15 cellular contexts compared by ENCODE assay signal in the genomic region with DNA sequence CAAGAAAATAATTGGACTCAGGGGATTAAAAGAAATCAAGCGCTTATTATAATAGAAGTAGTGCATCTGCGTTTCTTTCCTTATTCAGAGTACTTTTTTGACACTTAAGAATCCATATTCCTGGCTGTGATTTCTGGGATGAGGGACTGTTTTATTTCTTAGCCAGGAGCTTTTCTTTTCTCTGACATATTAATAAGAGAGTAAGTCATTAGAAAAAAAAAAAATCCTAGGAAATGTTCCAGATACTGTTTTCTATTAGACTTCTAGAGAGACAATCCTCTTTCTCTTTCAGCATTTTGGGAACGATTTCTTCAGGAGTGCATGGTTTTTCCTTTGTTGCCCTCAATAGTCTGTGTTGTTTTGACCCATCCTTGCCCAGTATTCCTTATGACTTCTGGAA. TPM values are rescaled to one million over a fixed set of nuclear protein-coding genes. Genes with fewer than 3 reads are reported as not detected.
A peak's percentile ranks its signal among the peaks of the same experiment; 100 is the strongest.
DNase-seq lines count a peak whose midpoint lies in the region; ATAC-seq and TF ChIP-seq lines count a peak whose summit lies in the region.
"Had no signal": no experiment of that assay in that cellular context is flagged by ENCODE, and none has a peak within 500 bp of the region (broad histone marks: within the 10 kb centered on the region; RNA-seq: fewer than 3 reads in every experiment).

No MANE protein-coding gene starts in this region.

- in situ Hi-C loops in GM23248 (cut with MboI) = no loop called here

- intact Hi-C loops in testis (cut with DNase I; ENCODE audit: low total_unique reads) = no loop called here

- DNase-seq in GM23248 (no peak), superior temporal gyrus (ENCODE audit: extremely low spot score) (no peak), ecto neural progenitor cell (ENCODE audit: low spot score) (no peak), testis (no peak)
- DNase-seq: 8988T, AML-193, DMS 273 treated with DMSO at 0.1 percent for 48 hours, H7 had no signal

- no peak overlapping the region for H3K27ac ChIP-seq in GM23248
- peak overlapping the region; percentile 2 for H3K27ac ChIP-seq in muscle layer of colon (ENCODE audit: low read depth, low read length)
- peak overlapping the region; percentile 33 for H3K27ac ChIP-seq in rectal smooth muscle tissue (ENCODE audit: low read depth, low read length)
- no peak overlapping the region for H3K27ac ChIP-seq in testis
- H3K27ac ChIP-seq: BLaER1, HL-60 had no signal

- no peak overlapping the region for H3K4me3 ChIP-seq in GM23248
- no peak overlapping the region for H3K4me3 ChIP-seq in muscle layer of colon (ENCODE audit: low read depth in 1 of 2, low read length in 2 of 2)
- H3K4me3 ChIP-seq in rectal smooth muscle tissue (ENCODE audit: low read length) = no peak overlapping the region
- H3K4me3 ChIP-seq in testis = no peak overlapping the region
- H3K4me3 ChIP-seq: BLaER1, GM23338 had no signal

- no peaks in the 10 kb centered on the region for H3K9me2 ChIP-seq in GM23248 (ENCODE audit: insufficient read depth)

- TF ChIP-seq POLR2A in testis (IDR thresholded peaks at IDR 0.05) = no peak

- WGBS in GM23248 (ENCODE audit: low coverage in 1 of 2, low lambda C conversion rate in 2 of 2, missing lambda C conversion rate in 2 of 2), 2 experiments = 18 to 19% methylated on average over 3 of the region's 3 CpGs
- 50 to 69% methylated on average over 3 of the region's 3 CpGs for WGBS in testis, 2 donors

- no peaks in the 10 kb centered on the region for H4K20me1 ChIP-seq in GM23248 (ENCODE audit: insufficient read depth)
- H4K20me1 ChIP-seq: BLaER1 had no signal

- no peaks in the 10 kb centered on the region for H3K79me2 ChIP-seq in GM23248 (ENCODE audit: insufficient read depth)

- peaks cover 6% of the 10 kb centered on the region; the same call in 1 of the 2 replicates for H3F3A ChIP-seq in GM23248 (ENCODE audit: insufficient read depth)

- H2AFZ ChIP-seq in GM23248 = 0 out of 2 replicates have a peak overlapping the region, but pooled peaks have one; percentile 31

- H3K9me3 ChIP-seq in GM23248 (ENCODE audit: low read depth) (no peaks in the 10 kb centered on the region), muscle layer of colon (ENCODE audit: low read length) (no peaks in the 10 kb centered on the region), testis (no peaks in the 10 kb centered on the region)
- H3K9me3 ChIP-seq: BLaER1 had no signal

- no peak for TF ChIP-seq CTCF in testis (IDR thresholded peaks at IDR 0.05)

- H3K27me3 ChIP-seq in GM23248 (replicated peaks; ENCODE audit: insufficient read depth) = no peaks in the 10 kb centered on the region
- H3K27me3 ChIP-seq in muscle layer of colon (ENCODE audit: control insufficient read depth in 1 of 2, insufficient read depth in 2 of 2, low read length in 2 of 2) = no peaks in the 10 kb centered on the region
- no peaks in the 10 kb centered on the region for H3K27me3 ChIP-seq in rectal smooth muscle tissue (ENCODE audit: control insufficient read depth, insufficient read depth, low read length)
- no peaks in the 10 kb centered on the region for H3K27me3 ChIP-seq in testis
- H3K27me3 ChIP-seq: BLaER1 had no signal

- ATAC-seq in SK-N-SH treated with all-trans-retinoic acid at 6 μM for 48 hours (peak; percentile 61; the same call in 2 of the 3 replicates), HG02852 (IDR thresholded peaks at IDR 0.05; ENCODE audit: unreplicated experiment) (no peak)
- ATAC-seq: GM23338 had no signal

- no peak overlapping the region for H3K4me2 ChIP-seq in GM23248 (ENCODE audit: unreplicated experiment)
- H3K4me2 ChIP-seq: BLaER1, GM23338 had no signal

- H3K4me1 ChIP-seq in GM23248 (ENCODE audit: insufficient read depth) (peaks cover 10% of the 10 kb centered on the region), muscle layer of colon (ENCODE audit: insufficient read depth, low read length) (peaks cover 22% of the 10 kb centered on the region), rectal smooth muscle tissue (ENCODE audit: control insufficient read depth, insufficient read depth, low read length) (peaks cover 8% of the 10 kb centered on the region), testis (no peaks in the 10 kb centered on the region)

- H3K9ac ChIP-seq in GM23248 = no peak overlapping the region
- H3K9ac ChIP-seq in muscle layer of colon (ENCODE audit: low read length) = no peak overlapping the region
- no peak overlapping the region for H3K9ac ChIP-seq in rectal smooth muscle tissue (ENCODE audit: low read length)
- H3K9ac ChIP-seq: BLaER1 had no signal

- H3K36me3 ChIP-seq in GM23248 (ENCODE audit: low read depth) (no peaks in the 10 kb centered on the region), muscle layer of colon (ENCODE audit: insufficient read depth, low read length) (no peaks in the 10 kb centered on the region), rectal smooth muscle tissue (ENCODE audit: control insufficient read depth, insufficient read depth, low read length) (no peaks in the 10 kb centered on the region), testis (ENCODE audit: low read depth, missing control alignments) (no peaks in the 10 kb centered on the region)
- H3K36me3 ChIP-seq: BLaER1 had no signal

TF ChIP-seq in SK-N-SH treated with all-trans-retinoic acid at 6 μM for 48 hours, 23 proteins besides CTCF, POLR2A, EP300 and RAD21:
- TF ChIP-seq OSR1 (CRISPR knock-in tag; IDR thresholded peaks at IDR 0.05) (no peak), ZNF70 (CRISPR knock-in tag; IDR thresholded peaks at IDR 0.05) (no peak)
- TF ChIP-seq, protein P1, sequence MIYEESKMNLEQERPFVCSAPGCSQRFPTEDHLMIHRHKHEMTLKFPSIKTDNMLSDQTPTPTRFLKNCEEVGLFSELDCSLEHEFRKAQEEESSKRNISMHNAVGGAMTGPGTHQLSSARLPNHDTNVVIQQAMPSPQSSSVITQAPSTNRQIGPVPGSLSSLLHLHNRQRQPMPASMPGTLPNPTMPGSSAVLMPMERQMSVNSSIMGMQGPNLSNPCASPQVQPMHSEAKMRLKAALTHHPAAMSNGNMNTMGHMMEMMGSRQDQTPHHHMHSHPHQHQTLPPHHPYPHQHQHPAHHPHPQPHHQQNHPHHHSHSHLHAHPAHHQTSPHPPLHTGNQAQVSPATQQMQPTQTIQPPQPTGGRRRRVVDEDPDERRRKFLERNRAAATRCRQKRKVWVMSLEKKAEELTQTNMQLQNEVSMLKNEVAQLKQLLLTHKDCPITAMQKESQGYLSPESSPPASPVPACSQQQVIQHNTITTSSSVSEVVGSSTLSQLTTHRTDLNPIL (CRISPR knock-in tag; IDR thresholded peaks at IDR 0.05; ENCODE audit: low read depth) = no peak

RNA-seq across cellular contexts. Expression of a gene that starts 8.3 kb away (rescaled TPM):
- total RNA-seq in GM23248 (2014; rRNA removed; shearing (Covaris generic)) = 15.9 and 20.7 TPM in 2 replicates
- polyA plus RNA-seq in GM23248 (2016; fragmentation: Nextera tagmentation; extraction: Ambion mirVana) (6.8 and 7.1 TPM in 2 replicates), testis (ENCODE audit: insufficient read depth, low read depth, low replicate concordance) (8.5 TPM)
- 10 to 100 TPM; 42.0 to 57.9 TPM for total RNA-seq in testis

Comparison
In these comparisons a context has a peak if more than half of its experiments do, and no peak if none do; other contexts are left out.
1. H3K27ac ChIP-seq: peak in muscle layer of colon (single experiment) and rectal smooth muscle tissue (single experiment); none in GM23248 (single experiment) and testis (0 of 2).